Comparison of ENCODE assay signal across 1 cellular context in the genomic region with DNA sequence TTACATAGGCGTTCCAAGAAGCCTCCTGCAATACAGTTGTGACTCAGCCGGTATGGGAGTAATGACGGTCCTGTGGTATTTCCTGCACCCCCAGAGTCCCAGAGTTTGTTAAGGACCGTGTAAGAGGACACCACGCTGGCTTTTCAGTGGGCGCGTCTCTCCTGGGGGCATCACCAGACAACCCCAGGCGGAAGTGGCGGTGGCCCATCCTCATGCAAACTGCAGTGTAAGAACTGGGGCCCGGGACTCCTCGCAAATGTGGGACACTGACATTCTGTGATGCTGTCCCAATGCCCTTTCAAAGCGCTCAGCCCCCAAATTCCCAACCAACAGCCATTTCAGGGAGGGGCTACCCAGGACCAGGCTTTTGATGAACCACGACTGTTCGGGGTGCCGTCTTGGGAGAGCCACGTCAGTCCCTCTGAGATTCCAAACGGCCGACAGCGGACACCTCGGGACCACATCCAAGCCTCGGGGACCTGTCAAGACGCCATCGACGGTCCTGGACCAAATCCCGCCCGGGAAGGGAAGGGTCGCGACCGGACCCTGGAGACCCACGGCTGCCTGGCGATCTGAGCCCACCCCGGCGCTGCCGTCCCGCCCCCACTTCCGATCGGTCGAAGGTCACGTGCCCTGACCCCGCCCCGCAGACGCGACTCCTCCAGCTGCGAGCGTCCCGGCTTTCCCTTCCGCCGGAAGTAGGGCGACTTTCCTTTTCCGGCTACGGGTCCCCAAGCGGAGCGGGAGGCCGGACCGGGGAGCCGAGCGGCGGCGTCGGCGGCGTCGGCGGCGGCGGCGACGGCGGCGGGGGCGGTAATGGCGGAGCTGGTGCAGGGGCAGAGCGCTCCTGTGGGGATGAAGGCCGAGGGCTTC.
TF ChIP-seq lines count a peak whose summit lies in the region.

A gene with protein sequence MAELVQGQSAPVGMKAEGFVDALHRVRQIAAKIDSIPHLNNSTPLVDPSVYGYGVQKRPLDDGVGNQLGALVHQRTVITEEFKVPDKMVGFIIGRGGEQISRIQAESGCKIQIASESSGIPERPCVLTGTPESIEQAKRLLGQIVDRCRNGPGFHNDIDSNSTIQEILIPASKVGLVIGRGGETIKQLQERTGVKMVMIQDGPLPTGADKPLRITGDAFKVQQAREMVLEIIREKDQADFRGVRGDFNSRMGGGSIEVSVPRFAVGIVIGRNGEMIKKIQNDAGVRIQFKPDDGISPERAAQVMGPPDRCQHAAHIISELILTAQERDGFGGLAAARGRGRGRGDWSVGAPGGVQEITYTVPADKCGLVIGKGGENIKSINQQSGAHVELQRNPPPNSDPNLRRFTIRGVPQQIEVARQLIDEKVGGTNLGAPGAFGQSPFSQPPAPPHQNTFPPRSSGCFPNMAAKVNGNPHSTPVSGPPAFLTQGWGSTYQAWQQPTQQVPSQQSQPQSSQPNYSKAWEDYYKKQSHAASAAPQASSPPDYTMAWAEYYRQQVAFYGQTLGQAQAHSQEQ (plus strand): TSS at position 713 of the 873 bp plus-strand sequence. CDS start 104 bp downstream, at position 817.

TF ChIP-seq in K562, 482 proteins besides CTCF, POLR2A, EP300 and RAD21 (continued from another document and continues in another):
- TF ChIP-seq, protein P1, sequence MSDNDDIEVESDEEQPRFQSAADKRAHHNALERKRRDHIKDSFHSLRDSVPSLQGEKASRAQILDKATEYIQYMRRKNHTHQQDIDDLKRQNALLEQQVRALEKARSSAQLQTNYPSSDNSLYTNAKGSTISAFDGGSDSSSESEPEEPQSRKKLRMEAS (CRISPR knock-in tag; IDR thresholded peaks at IDR 0.05): peak; percentile 86
- TF ChIP-seq, protein P2, sequence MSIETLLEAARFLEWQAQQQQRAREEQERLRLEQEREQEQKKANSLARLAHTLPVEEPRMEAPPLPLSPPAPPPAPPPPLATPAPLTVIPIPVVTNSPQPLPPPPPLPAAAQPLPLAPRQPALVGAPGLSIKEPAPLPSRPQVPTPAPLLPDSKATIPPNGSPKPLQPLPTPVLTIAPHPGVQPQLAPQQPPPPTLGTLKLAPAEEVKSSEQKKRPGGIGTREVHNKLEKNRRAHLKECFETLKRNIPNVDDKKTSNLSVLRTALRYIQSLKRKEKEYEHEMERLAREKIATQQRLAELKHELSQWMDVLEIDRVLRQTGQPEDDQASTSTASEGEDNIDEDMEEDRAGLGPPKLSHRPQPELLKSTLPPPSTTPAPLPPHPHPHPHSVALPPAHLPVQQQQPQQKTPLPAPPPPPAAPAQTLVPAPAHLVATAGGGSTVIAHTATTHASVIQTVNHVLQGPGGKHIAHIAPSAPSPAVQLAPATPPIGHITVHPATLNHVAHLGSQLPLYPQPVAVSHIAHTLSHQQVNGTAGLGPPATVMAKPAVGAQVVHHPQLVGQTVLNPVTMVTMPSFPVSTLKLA (conservative IDR thresholded peaks at IDR 0.05): peak; percentile 81 to 88
- TF ChIP-seq KHSRP (IDR thresholded peaks at IDR 0.05) (no peak), RB1 (IDR thresholded peaks at IDR 0.05; ENCODE audit: low read depth) (0 out of 2 replicates have a peak, but pooled peaks have one; percentile 51), SAFB (IDR thresholded peaks at IDR 0.05; ENCODE audit: borderline replicate concordance, low read depth, low read length) (no peak), YY1 (IDR thresholded peaks at IDR 0.05; ENCODE audit: borderline replicate concordance in 1 of 3, control insufficient read depth in 1 of 3, extremely low read depth in 1 of 3, insufficient read depth in 3 of 3, insufficient read length in 1 of 3, insufficient replicate concordance in 2 of 3, low read depth in 1 of 3, low read length in 2 of 3) (peak; percentile 6 to 84 (median 78)), XRCC5 (IDR thresholded peaks at IDR 0.05; ENCODE audit: low read depth, low read length) (no peak), SAP30 (IDR thresholded peaks at IDR 0.05; ENCODE audit: borderline replicate concordance, insufficient read depth, low read depth, low read length, poor library complexity, severe bottlenecking) (peak; percentile 57), TRIM28 (IDR thresholded peaks at IDR 0.05) (no peak), ZNF551 (CRISPR knock-in tag; IDR thresholded peaks at IDR 0.05) (no peak), MED1 (CRISPR knock-in tag; IDR thresholded peaks at IDR 0.05; ENCODE audit: borderline replicate concordance) (no peak), NEUROD1 (IDR thresholded peaks at IDR 0.05; ENCODE audit: borderline replicate concordance, low read depth, low read length, partially characterized antibody) (no peak), FOXP1 (CRISPR knock-in tag; IDR thresholded peaks at IDR 0.05) (0 out of 2 replicates have a peak, but pooled peaks have one; percentile 71), RAD51 (IDR thresholded peaks at IDR 0.05; ENCODE audit: borderline replicate concordance, low read depth) (peak; percentile 95), GTF2F1 (IDR thresholded peaks at IDR 0.05; ENCODE audit: low read depth, low read length) (0 out of 2 replicates have a peak, but pooled peaks have one; percentile 20), HEY1 (CRISPR knock-in tag; IDR thresholded peaks at IDR 0.05; ENCODE audit: borderline replicate concordance) (0 out of 2 replicates have a peak, but pooled peaks have one; percentile 48), TFAM (CRISPR knock-in tag; conservative IDR thresholded peaks at IDR 0.05) (no peak), CREM (IDR thresholded peaks at IDR 0.05; ENCODE audit: low read depth) (peak; percentile 87), IRF2 (CRISPR knock-in tag; IDR thresholded peaks at IDR 0.05) (no peak), SP2 (IDR thresholded peaks at IDR 0.05; ENCODE audit: extremely low read depth, low read depth, low read length, poor library complexity, severe bottlenecking) (no peak), TCF3 (CRISPR knock-in tag; IDR thresholded peaks at IDR 0.05) (no peak; the same call in 1 of the 2 replicates), CCNT2 (IDR thresholded peaks at IDR 0.05; ENCODE audit: borderline replicate concordance, extremely low read depth, insufficient read length, low read depth, low read length) (peak; percentile 67), TRIM24 (IDR thresholded peaks at IDR 0.05) (peak in 1 of 2 experiments; percentile 70; a peak in 2 of 4 replicates), ZBTB1 (CRISPR knock-in tag; IDR thresholded peaks at IDR 0.05; ENCODE audit: borderline replicate concordance, low read depth) (0 out of 2 replicates have a peak, but pooled peaks have one; percentile 62), FOXM1 (IDR thresholded peaks at IDR 0.05; ENCODE audit: low read depth) (no peak), FOXM1 (CRISPR knock-in tag; IDR thresholded peaks at IDR 0.05; ENCODE audit: low read depth) (0 out of 2 replicates have a peak, but pooled peaks have one; percentile 58), E2F3 (CRISPR knock-in tag; IDR thresholded peaks at IDR 0.05) (no peak), ZNF76 (CRISPR knock-in tag; IDR thresholded peaks at IDR 0.05; ENCODE audit: borderline replicate concordance) (no peak), FOXA3 (CRISPR knock-in tag; conservative IDR thresholded peaks at IDR 0.05 in 1 of 2, IDR thresholded peaks at IDR 0.05 in 1 of 2) (0 out of 4 replicates have a peak, but pooled peaks of 1 of the 2 experiments have one; percentile 40), CHD2 (IDR thresholded peaks at IDR 0.05; ENCODE audit: low read depth, low read length) (no peak), ZNF3 (CRISPR knock-in tag; IDR thresholded peaks at IDR 0.05) (no peak), EGR1 (conservative IDR thresholded peaks at IDR 0.05) (peak; percentile 85), TCFL5 (CRISPR knock-in tag; conservative IDR thresholded peaks at IDR 0.05) (no peak)
- TF ChIP-seq, protein P3, sequence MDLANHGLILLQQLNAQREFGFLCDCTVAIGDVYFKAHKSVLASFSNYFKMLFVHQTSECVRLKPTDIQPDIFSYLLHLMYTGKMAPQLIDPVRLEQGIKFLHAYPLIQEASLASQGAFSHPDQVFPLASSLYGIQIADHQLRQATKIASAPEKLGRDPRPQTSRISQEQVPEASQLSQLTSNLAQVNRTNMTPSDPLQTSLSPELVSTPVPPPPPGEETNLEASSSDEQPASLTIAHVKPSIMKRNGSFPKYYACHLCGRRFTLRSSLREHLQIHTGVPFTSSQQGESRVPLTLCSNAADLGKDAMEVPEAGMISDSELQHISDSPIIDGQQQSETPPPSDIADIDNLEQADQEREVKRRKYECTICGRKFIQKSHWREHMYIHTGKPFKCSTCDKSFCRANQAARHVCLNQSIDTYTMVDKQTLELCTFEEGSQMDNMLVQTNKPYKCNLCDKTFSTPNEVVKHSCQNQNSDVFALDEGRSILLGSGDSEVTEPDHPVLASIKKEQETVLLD (IDR thresholded peaks at IDR 0.05): 0 out of 2 replicates have a peak, but pooled peaks have one; percentile 11
- TF ChIP-seq, protein P4, sequence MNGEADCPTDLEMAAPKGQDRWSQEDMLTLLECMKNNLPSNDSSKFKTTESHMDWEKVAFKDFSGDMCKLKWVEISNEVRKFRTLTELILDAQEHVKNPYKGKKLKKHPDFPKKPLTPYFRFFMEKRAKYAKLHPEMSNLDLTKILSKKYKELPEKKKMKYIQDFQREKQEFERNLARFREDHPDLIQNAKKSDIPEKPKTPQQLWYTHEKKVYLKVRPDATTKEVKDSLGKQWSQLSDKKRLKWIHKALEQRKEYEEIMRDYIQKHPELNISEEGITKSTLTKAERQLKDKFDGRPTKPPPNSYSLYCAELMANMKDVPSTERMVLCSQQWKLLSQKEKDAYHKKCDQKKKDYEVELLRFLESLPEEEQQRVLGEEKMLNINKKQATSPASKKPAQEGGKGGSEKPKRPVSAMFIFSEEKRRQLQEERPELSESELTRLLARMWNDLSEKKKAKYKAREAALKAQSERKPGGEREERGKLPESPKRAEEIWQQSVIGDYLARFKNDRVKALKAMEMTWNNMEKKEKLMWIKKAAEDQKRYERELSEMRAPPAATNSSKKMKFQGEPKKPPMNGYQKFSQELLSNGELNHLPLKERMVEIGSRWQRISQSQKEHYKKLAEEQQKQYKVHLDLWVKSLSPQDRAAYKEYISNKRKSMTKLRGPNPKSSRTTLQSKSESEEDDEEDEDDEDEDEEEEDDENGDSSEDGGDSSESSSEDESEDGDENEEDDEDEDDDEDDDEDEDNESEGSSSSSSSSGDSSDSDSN (IDR thresholded peaks at IDR 0.05; ENCODE audit: borderline replicate concordance in 1 of 2, low read depth in 2 of 2, low read length in 2 of 2): peak in 1 of 2 experiments; percentile 66; a peak in 2 of 4 replicates
- TF ChIP-seq, protein P5, sequence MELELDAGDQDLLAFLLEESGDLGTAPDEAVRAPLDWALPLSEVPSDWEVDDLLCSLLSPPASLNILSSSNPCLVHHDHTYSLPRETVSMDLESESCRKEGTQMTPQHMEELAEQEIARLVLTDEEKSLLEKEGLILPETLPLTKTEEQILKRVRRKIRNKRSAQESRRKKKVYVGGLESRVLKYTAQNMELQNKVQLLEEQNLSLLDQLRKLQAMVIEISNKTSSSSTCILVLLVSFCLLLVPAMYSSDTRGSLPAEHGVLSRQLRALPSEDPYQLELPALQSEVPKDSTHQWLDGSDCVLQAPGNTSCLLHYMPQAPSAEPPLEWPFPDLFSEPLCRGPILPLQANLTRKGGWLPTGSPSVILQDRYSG (tag; conservative IDR thresholded peaks at IDR 0.05; ENCODE audit: low read depth): no peak
- TF ChIP-seq, protein P6, sequence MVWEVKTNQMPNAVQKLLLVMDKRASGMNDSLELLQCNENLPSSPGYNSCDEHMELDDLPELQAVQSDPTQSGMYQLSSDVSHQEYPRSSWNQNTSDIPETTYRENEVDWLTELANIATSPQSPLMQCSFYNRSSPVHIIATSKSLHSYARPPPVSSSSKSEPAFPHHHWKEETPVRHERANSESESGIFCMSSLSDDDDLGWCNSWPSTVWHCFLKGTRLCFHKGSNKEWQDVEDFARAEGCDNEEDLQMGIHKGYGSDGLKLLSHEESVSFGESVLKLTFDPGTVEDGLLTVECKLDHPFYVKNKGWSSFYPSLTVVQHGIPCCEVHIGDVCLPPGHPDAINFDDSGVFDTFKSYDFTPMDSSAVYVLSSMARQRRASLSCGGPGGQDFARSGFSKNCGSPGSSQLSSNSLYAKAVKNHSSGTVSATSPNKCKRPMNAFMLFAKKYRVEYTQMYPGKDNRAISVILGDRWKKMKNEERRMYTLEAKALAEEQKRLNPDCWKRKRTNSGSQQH (CRISPR knock-in tag; IDR thresholded peaks at IDR 0.05): peak; percentile 30; the same call in 1 of the 2 replicates
- TF ChIP-seq, protein P7, sequence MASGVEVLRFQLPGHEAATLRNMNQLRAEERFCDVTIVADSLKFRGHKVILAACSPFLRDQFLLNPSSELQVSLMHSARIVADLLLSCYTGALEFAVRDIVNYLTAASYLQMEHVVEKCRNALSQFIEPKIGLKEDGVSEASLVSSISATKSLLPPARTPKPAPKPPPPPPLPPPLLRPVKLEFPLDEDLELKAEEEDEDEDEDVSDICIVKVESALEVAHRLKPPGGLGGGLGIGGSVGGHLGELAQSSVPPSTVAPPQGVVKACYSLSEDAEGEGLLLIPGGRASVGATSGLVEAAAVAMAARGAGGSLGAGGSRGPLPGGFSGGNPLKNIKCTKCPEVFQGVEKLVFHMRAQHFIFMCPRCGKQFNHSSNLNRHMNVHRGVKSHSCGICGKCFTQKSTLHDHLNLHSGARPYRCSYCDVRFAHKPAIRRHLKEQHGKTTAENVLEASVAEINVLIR (CRISPR knock-in tag; IDR thresholded peaks at IDR 0.05): peak; percentile 59
